ENCODE assay signal across 8 cellular contexts in the genomic region with DNA sequence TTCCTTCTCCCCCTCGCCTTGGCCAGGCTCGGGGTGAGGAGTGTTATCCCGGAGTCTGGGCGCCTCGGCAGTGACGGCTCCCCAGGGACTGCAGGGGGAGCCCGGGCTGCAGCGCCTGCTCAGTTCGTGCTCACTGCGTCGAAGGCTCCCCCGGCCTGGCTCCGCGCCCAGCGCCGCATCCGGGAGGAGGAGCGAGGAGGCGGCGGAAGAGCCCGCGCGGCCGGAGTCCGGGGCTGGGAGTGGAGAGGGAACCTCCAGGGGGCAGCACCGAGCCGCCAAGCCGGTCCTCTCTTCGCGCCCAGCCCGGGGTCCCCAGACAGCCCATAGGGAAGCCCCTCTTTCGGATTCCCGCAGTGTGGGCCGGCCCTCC. TPM values are rescaled to one million over a fixed set of nuclear protein-coding genes. Genes with fewer than 3 reads are reported as not detected.
DNase-seq lines count a peak whose midpoint lies in the region; ATAC-seq and TF ChIP-seq lines count a peak whose summit lies in the region.

No MANE protein-coding gene starts in this region.

- no peaks in the 10 kb centered on the region for H3K79me2 ChIP-seq in DOHH2 (ENCODE audit: control insufficient read depth, low read length)
- H3K79me2 ChIP-seq in KMS-11 (ENCODE audit: insufficient read depth, low read depth), result no peaks in the 10 kb centered on the region

- H3K27me3 ChIP-seq in DOHH2 (ENCODE audit: control insufficient read depth, low read length) (peaks cover 21% of the 10 kb centered on the region), KMS-11 (ENCODE audit: insufficient read depth, low read depth) (0 out of 2 replicates have a peak, but pooled peaks cover 3% of the 10 kb centered on the region), Peyer's patch (no peaks in the 10 kb centered on the region)

- H3K4me3 Mint-ChIP-seq in natural killer cell treated with Interleukin-12 subunit alpha and Interleukin-12 subunit beta and Interleukin-15 and Interleukin-18, amount 100 ng/mL, for 72 hours, result peak overlapping the region; percentile 86

- H3K9me3 ChIP-seq in DOHH2 (ENCODE audit: control insufficient read depth, insufficient read depth, low read length), result no peaks in the 10 kb centered on the region
- no peaks in the 10 kb centered on the region for H3K9me3 ChIP-seq in Peyer's patch

- peaks cover 34% of the 10 kb centered on the region for H3K4me1 ChIP-seq in DOHH2 (ENCODE audit: control insufficient read depth, low read length)
- peaks cover 6% of the 10 kb centered on the region for H3K4me1 ChIP-seq in KMS-11 (ENCODE audit: low read depth, poor library complexity, severe bottlenecking)
- H3K4me1 ChIP-seq in Peyer's patch, result peaks cover 0 to 36% (median 14%) of the 10 kb centered on the region in 4 donors

- H3K9me3 Mint-ChIP-seq in natural killer cell treated with Interleukin-12 subunit alpha and Interleukin-12 subunit beta and Interleukin-15 and Interleukin-18, amount 100 ng/mL, for 72 hours, result no peaks in the 10 kb centered on the region

- peak; percentile 51 for ATAC-seq in GM21737 (IDR thresholded peaks at IDR 0.05; ENCODE audit: unreplicated experiment)
- ATAC-seq in natural killer cell treated with Interleukin-12 subunit alpha and Interleukin-12 subunit beta and Interleukin-15 and Interleukin-18, amount 100 ng/mL, for 72 hours, result peak; percentile 74 to 80

- H3K27ac ChIP-seq in DOHH2 (ENCODE audit: low read depth, low read length) (peak overlapping the region; percentile 79), KMS-11 (peak overlapping the region; percentile 78), Peyer's patch (peak overlapping the region; percentile 95 to 99 (median 96))

- H3K36me3 ChIP-seq in DOHH2 (ENCODE audit: control insufficient read depth, low read length), result no peaks in the 10 kb centered on the region
- no peaks in the 10 kb centered on the region for H3K36me3 ChIP-seq in KMS-11 (ENCODE audit: insufficient read depth)
- H3K36me3 ChIP-seq in Peyer's patch, result no peaks in the 10 kb centered on the region

- no peaks in the 10 kb centered on the region for H3K9me2 ChIP-seq in DOHH2 (replicated peaks; ENCODE audit: control insufficient read depth, low read length)

- peak overlapping the region; percentile 81 for H3K9ac ChIP-seq in KMS-11

- H3K36me3 Mint-ChIP-seq in natural killer cell treated with Interleukin-12 subunit alpha and Interleukin-12 subunit beta and Interleukin-15 and Interleukin-18, amount 100 ng/mL, for 72 hours, result no peaks in the 10 kb centered on the region

- H3K4me2 ChIP-seq in DOHH2 (ENCODE audit: low read length) (peak overlapping the region; percentile 98), KMS-11 (peak overlapping the region; percentile 97)

- H3K4me3 ChIP-seq in DOHH2 (ENCODE audit: low read length) (peak overlapping the region; percentile 96), KMS-11 (IDR thresholded peaks at IDR 0.05; ENCODE audit: insufficient read depth, low read depth, low read length) (no peak overlapping the region), Peyer's patch (peak overlapping the region; percentile 78 to 93 (median 88)), fibroblast of mammary gland (ENCODE audit: control insufficient read depth, low read depth, low read length) (peak overlapping the region; percentile 74)

- no peaks in the 10 kb centered on the region for H3F3A ChIP-seq in DOHH2 (ENCODE audit: control insufficient read depth, insufficient read depth)

- H4K20me1 ChIP-seq in DOHH2 (ENCODE audit: control insufficient read depth, insufficient read depth, low read depth, low read length) (no peaks in the 10 kb centered on the region), KMS-11 (ENCODE audit: insufficient read depth) (no peaks in the 10 kb centered on the region)

- peak overlapping the region; percentile 98 for H2AFZ ChIP-seq in KMS-11 (ENCODE audit: low read depth)

- peak overlapping the region; percentile 79 to 85 for H3K27ac Mint-ChIP-seq in natural killer cell treated with Interleukin-12 subunit alpha and Interleukin-12 subunit beta and Interleukin-15 and Interleukin-18, amount 100 ng/mL, for 72 hours

- no peaks in the 10 kb centered on the region for H3K27me3 Mint-ChIP-seq in natural killer cell treated with Interleukin-12 subunit alpha and Interleukin-12 subunit beta and Interleukin-15 and Interleukin-18, amount 100 ng/mL, for 72 hours

- TF ChIP-seq CTCF in DOHH2 (IDR thresholded peaks at IDR 0.05; ENCODE audit: low read depth, low read length, poor library complexity, severe bottlenecking) (peak; percentile 82), KMS-11 (conservative IDR thresholded peaks at IDR 0.05; ENCODE audit: low read depth, low read length) (peak; percentile 84), Peyer's patch (IDR thresholded peaks at IDR 0.05) (peak; percentile 64 to 97 (median 96)), fibroblast of mammary gland (conservative IDR thresholded peaks at IDR 0.05; ENCODE audit: control insufficient read depth, insufficient read depth, low read depth, low read length) (peak; percentile 55)

- peaks cover 33 to 42% of the 10 kb centered on the region in 2 donors for H3K4me1 Mint-ChIP-seq in natural killer cell treated with Interleukin-12 subunit alpha and Interleukin-12 subunit beta and Interleukin-15 and Interleukin-18, amount 100 ng/mL, for 72 hours (ENCODE audit: low read depth in 2 of 2)

- TF ChIP-seq POLR2A in Peyer's patch (IDR thresholded peaks at IDR 0.05), result peak; percentile 86 to 89

- DNase-seq in Peyer's patch (peak; percentile 85 to 98 (median 96)), fibroblast of mammary gland (ENCODE audit: low read depth) (peak; percentile 93)
- DNase-seq in activated T-helper 1 cell treated with anti-CD3 and anti-CD28 coated beads, Interleukin-2, amount 50 U/mL, for 16 hours (ENCODE audit: low read depth in 1 of 2, low spot score in 1 of 2), result peak; percentile 84 to 91
- DNase-seq in natural killer cell treated with Interleukin-12 subunit alpha and Interleukin-12 subunit beta and Interleukin-15 and Interleukin-18, amount 100 ng/mL, for 72 hours (ENCODE audit: low spot score), result peak; percentile 96
- DNase-seq in stimulated activated naive CD4-positive, alpha-beta T cell treated with Interleukin-2 at 50 U/mL for 16 hours (lab: John Stamatoyannopoulos, UW), result peak; percentile 90

RNA-seq across cellular contexts. Expression of a gene that starts 1.3 kb away (rescaled TPM):
- total RNA-seq in Peyer's patch, result 100 to 1,000 TPM in 1 of 4 donors, 10 to 100 TPM in 1, 1 to 10 TPM in 2; 5.3 to 109 (median 11.4) TPM
- total RNA-seq in natural killer cell treated with Interleukin-12 subunit alpha and Interleukin-12 subunit beta and Interleukin-15 and Interleukin-18, amount 100 ng/mL, for 72 hours, result 10 to 100 TPM in 1 of 2 donors, 1 to 10 TPM in 1; 8.5 to 11.2 TPM

RNA-seq across cellular contexts. Expression of a gene that starts 25.1 kb away (rescaled TPM):
- 10 to 100 TPM in 1 of 4 donors, 1 to 10 TPM in 3; 1.7 to 10.7 (median 2.1) TPM for total RNA-seq in Peyer's patch
- total RNA-seq in natural killer cell treated with Interleukin-12 subunit alpha and Interleukin-12 subunit beta and Interleukin-15 and Interleukin-18, amount 100 ng/mL, for 72 hours, result under 1 TPM in 1 of 2 donors, not detected in 1; 0.75 TPM
